12 cellular contexts compared by ENCODE assay signal in genomic region chr19:29851769-29852521, GRCh38.
DNase-seq lines count a peak whose midpoint lies in the region; ATAC-seq and TF ChIP-seq lines count a peak whose summit lies in the region.
"Had no signal": no experiment of that assay in that cellular context is flagged by ENCODE, and none has a peak within 500 bp of the region (broad histone marks: within the 10 kb centered on the region; RNA-seq: fewer than 3 reads in every experiment).

No MANE protein-coding gene starts in this region.

- peak; percentile 75 for ATAC-seq in GM18873 (IDR thresholded peaks at IDR 0.05; ENCODE audit: low FRiP score, unreplicated experiment)
- ATAC-seq in HG02623 (IDR thresholded peaks at IDR 0.05; ENCODE audit: unreplicated experiment) = peak; percentile 70
- peak; percentile 86 for ATAC-seq in HG03575 (IDR thresholded peaks at IDR 0.05; ENCODE audit: extremely low read depth, insufficient number of reproducible peaks, low FRiP score, unreplicated experiment)
- ATAC-seq in GM18858 (IDR thresholded peaks at IDR 0.05; ENCODE audit: unreplicated experiment) = no peak
- ATAC-seq: Panc1 had no signal

- TF ChIP-seq CTCF in GM10266 (IDR thresholded peaks at IDR 0.05; ENCODE audit: control insufficient read depth, insufficient read depth, low read depth, missing control alignments) = no peak

- DNase-seq in GM10266 (ENCODE audit: extremely low spot score) (peak; percentile 54), COLO829 (ENCODE audit: low spot score) (no peak), DMS53 treated with DMSO at 0.1 percent for 48 hours (lab: John Stamatoyannopoulos, UW; ENCODE audit: unreplicated experiment) (no peak), NCI-H345 treated with DMSO at 0.1 percent for 48 hours (lab: John Stamatoyannopoulos, UW; ENCODE audit: unreplicated experiment) (no peak)
- DNase-seq: amygdala, NCI-H1092 treated with DMSO at 0.1 percent for 48 hours, retina had no signal
